Comparison of ENCODE assay signal across 20 cellular contexts in the genomic region with DNA sequence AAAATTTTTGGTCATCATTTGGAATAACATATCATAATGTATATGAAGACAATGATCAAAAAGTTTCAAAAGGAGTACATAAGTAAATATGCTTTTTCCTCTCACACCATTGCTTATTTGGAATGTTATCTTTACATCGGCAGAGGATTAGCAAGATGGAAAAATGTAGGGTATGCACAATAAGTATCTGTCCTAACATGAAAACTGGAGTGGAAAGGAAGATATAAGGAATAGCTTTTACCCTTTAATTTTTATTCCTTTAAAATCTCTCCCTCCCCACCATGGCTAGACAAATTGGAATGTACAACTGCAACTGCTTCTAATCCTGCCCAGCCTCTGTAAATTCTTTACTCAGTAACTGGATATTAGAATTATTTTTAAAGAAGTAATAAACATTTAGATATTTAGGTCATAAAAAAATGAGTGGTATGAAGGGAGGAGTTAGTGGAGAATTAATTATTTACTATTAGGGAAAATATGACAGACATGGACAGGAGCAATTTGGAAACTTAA.
DNase-seq lines count a peak whose midpoint lies in the region; ATAC-seq and TF ChIP-seq lines count a peak whose summit lies in the region.
"Had no signal": no experiment of that assay in that cellular context is flagged by ENCODE, and none has a peak within 500 bp of the region (broad histone marks: within the 10 kb centered on the region; RNA-seq: fewer than 3 reads in every experiment).

No MANE protein-coding gene starts in this region.

- H3K27ac Mint-ChIP-seq in glutamatergic neuron (ENCODE audit: unreplicated experiment): peak overlapping the region; percentile 43
- H3K27ac Mint-ChIP-seq in osteocyte (ENCODE audit: unreplicated experiment): peak overlapping the region; percentile 90
- H3K27ac Mint-ChIP-seq in WTC11: no peak overlapping the region
- no peak overlapping the region for H3K27ac Mint-ChIP-seq in CD4-positive, alpha-beta T cell
- H3K27ac Mint-ChIP-seq: CD8-positive, alpha-beta T cell had no signal

- no peaks in the 10 kb centered on the region for H3K27me3 ChIP-seq in GM23248 (replicated peaks; ENCODE audit: insufficient read depth)
- no peaks in the 10 kb centered on the region for H3K27me3 ChIP-seq in CD4-positive, alpha-beta T cell (ENCODE audit: control insufficient read depth, insufficient read depth, low read length)
- H3K27me3 ChIP-seq: BLaER1 had no signal

- peaks cover 4% of the 10 kb centered on the region for H3K36me3 Mint-ChIP-seq in glutamatergic neuron (ENCODE audit: unreplicated experiment)
- H3K36me3 Mint-ChIP-seq in osteocyte (ENCODE audit: unreplicated experiment): peaks cover 2% of the 10 kb centered on the region
- no peaks in the 10 kb centered on the region for H3K36me3 Mint-ChIP-seq in WTC11
- no peaks in the 10 kb centered on the region for H3K36me3 Mint-ChIP-seq in CD4-positive, alpha-beta T cell (ENCODE audit: low read depth)
- H3K36me3 Mint-ChIP-seq: CD8-positive, alpha-beta T cell had no signal

- no peak overlapping the region for H3K9ac ChIP-seq in GM23248
- H3K9ac ChIP-seq: BLaER1, KMS-11 had no signal

- peaks cover 9% of the 10 kb centered on the region for H3K9me3 Mint-ChIP-seq in glutamatergic neuron (ENCODE audit: unreplicated experiment)
- peaks cover 5% of the 10 kb centered on the region for H3K9me3 Mint-ChIP-seq in osteocyte (ENCODE audit: unreplicated experiment)
- H3K9me3 Mint-ChIP-seq in WTC11: peaks cover 9% of the 10 kb centered on the region
- no peaks in the 10 kb centered on the region for H3K9me3 Mint-ChIP-seq in CD4-positive, alpha-beta T cell

- CTCF ChIA-PET in WTC11 (lab: Charles Lee): no interaction called here
- CTCF ChIA-PET in CD4-positive, alpha-beta T cell (lab: Charles Lee): no interaction called here

- H2AFZ ChIP-seq in GM23248: peak overlapping the region; percentile 80

- no peaks in the 10 kb centered on the region for H3K9me3 ChIP-seq in GM23248 (ENCODE audit: low read depth)
- H3K9me3 ChIP-seq in CD4-positive, alpha-beta T cell (ENCODE audit: control insufficient read depth, low read length): no peaks in the 10 kb centered on the region
- H3K9me3 ChIP-seq: A549, BLaER1 had no signal

- H3K4me3 ChIP-seq in GM23248: no peak overlapping the region
- H3K4me3 ChIP-seq: A549, BLaER1 had no signal

- H3K9me2 ChIP-seq in GM23248 (ENCODE audit: insufficient read depth): no peaks in the 10 kb centered on the region

- no peak overlapping the region for H3K27ac ChIP-seq in GM23248
- H3K27ac ChIP-seq in CD4-positive, alpha-beta T cell (ENCODE audit: low read depth, low read length): no peak overlapping the region
- H3K27ac ChIP-seq: A549, BLaER1, KMS-11, RWPE1 had no signal

- H3K27me3 Mint-ChIP-seq in glutamatergic neuron (ENCODE audit: unreplicated experiment) (peaks cover 4% of the 10 kb centered on the region), osteocyte (ENCODE audit: unreplicated experiment) (no peaks in the 10 kb centered on the region), WTC11 (ENCODE audit: low read depth) (no peaks in the 10 kb centered on the region)
- no peaks in the 10 kb centered on the region for H3K27me3 Mint-ChIP-seq in CD4-positive, alpha-beta T cell

- H3K4me3 Mint-ChIP-seq in glutamatergic neuron (ENCODE audit: unreplicated experiment) (no peak overlapping the region), osteocyte (ENCODE audit: unreplicated experiment) (no peak overlapping the region), WTC11 (no peak overlapping the region)
- no peak overlapping the region for H3K4me3 Mint-ChIP-seq in CD4-positive, alpha-beta T cell
- H3K4me3 Mint-ChIP-seq: CD8-positive, alpha-beta T cell had no signal

- H3F3A ChIP-seq in GM23248 (ENCODE audit: insufficient read depth): peaks cover 26% of the 10 kb centered on the region

- peaks cover 31% of the 10 kb centered on the region for H3K4me1 ChIP-seq in GM23248 (ENCODE audit: insufficient read depth)
- H3K4me1 ChIP-seq: A549, BLaER1 had no signal

- POLR2A ChIA-PET in WTC11 (lab: Charles Lee): no interaction called here
- POLR2A ChIA-PET in CD4-positive, alpha-beta T cell (lab: Charles Lee): no interaction called here

- no peaks in the 10 kb centered on the region for H3K36me3 ChIP-seq in GM23248 (ENCODE audit: low read depth)
- H3K36me3 ChIP-seq: BLaER1 had no signal

- no peaks in the 10 kb centered on the region for H4K20me1 ChIP-seq in GM23248 (ENCODE audit: insufficient read depth)
- H4K20me1 ChIP-seq: BLaER1 had no signal

- intact Hi-C loops in CD4-positive, alpha-beta T cell (cut with DNase I, micrococcal nuclease): no loop called here

- H3K4me1 Mint-ChIP-seq in glutamatergic neuron (ENCODE audit: low read depth, unreplicated experiment) (peaks cover 17% of the 10 kb centered on the region), osteocyte (ENCODE audit: unreplicated experiment) (peaks cover 57% of the 10 kb centered on the region), WTC11 (no peaks in the 10 kb centered on the region; the same call in 1 of the 2 replicates)
- no peaks in the 10 kb centered on the region for H3K4me1 Mint-ChIP-seq in CD4-positive, alpha-beta T cell (ENCODE audit: low read depth)

- TF ChIP-seq CTCF in glutamatergic neuron (IDR thresholded peaks at IDR 0.05; ENCODE audit: partially characterized antibody, unreplicated experiment) (no peak), osteocyte (IDR thresholded peaks at IDR 0.05) (no peak), WTC11 (IDR thresholded peaks at IDR 0.05) (no peak)
- no peak for TF ChIP-seq CTCF in CD4-positive, alpha-beta T cell (IDR thresholded peaks at IDR 0.05)

- DNase-seq in GM23248 (no peak), glutamatergic neuron (no peak), osteocyte (ENCODE audit: extremely low spot score, unreplicated experiment) (no peak), WTC11 (ENCODE audit: low spot score) (no peak), NCI-H1092 (lab: John Stamatoyannopoulos, UW) (no peak)
- no peak for DNase-seq in CD4-positive, alpha-beta T cell
- DNase-seq: Calu3; CD8-positive, alpha-beta T cell; MV-4-11; NCI-H1417 treated with DMSO at 0.1 percent for 48 hours; NCI-H187 treated with DMSO at 0.1 percent for 48 hours; NCI-H526; PC-3; SIG-M5 had no signal

- ATAC-seq in SK-N-SH treated with all-trans-retinoic acid at 6 μM for 48 hours (peak; percentile 52), WTC11 (no peak), GM21737 (IDR thresholded peaks at IDR 0.05; ENCODE audit: unreplicated experiment) (no peak)
- ATAC-seq in CD4-positive, alpha-beta T cell (ENCODE audit: poor library complexity): no peak
- ATAC-seq: A549; CD8-positive, alpha-beta T cell; PC-3 had no signal

- peak overlapping the region; percentile 70 for H3K4me2 ChIP-seq in GM23248 (ENCODE audit: unreplicated experiment)
- H3K4me2 ChIP-seq: A549, BLaER1, KMS-11 had no signal

- no peaks in the 10 kb centered on the region for H3K79me2 ChIP-seq in GM23248 (ENCODE audit: insufficient read depth)

- WGBS in GM23248 (ENCODE audit: low coverage in 1 of 2, low lambda C conversion rate in 2 of 2, missing lambda C conversion rate in 2 of 2), 2 experiments: 7 to 13% methylated on average over 1 of the region's 1 CpG

- in situ Hi-C loops in GM23248 (cut with MboI): no loop called here

TF ChIP-seq in SK-N-SH treated with all-trans-retinoic acid at 6 μM for 48 hours, 23 proteins besides CTCF, POLR2A, EP300 and RAD21 (continues in another document):
- TF ChIP-seq ESRRG (CRISPR knock-in tag; IDR thresholded peaks at IDR 0.05): no peak
- TF ChIP-seq, protein P1, sequence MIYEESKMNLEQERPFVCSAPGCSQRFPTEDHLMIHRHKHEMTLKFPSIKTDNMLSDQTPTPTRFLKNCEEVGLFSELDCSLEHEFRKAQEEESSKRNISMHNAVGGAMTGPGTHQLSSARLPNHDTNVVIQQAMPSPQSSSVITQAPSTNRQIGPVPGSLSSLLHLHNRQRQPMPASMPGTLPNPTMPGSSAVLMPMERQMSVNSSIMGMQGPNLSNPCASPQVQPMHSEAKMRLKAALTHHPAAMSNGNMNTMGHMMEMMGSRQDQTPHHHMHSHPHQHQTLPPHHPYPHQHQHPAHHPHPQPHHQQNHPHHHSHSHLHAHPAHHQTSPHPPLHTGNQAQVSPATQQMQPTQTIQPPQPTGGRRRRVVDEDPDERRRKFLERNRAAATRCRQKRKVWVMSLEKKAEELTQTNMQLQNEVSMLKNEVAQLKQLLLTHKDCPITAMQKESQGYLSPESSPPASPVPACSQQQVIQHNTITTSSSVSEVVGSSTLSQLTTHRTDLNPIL (CRISPR knock-in tag; IDR thresholded peaks at IDR 0.05; ENCODE audit: low read depth): no peak

TF ChIP-seq in WTC11, 78 proteins besides CTCF, POLR2A, EP300 and RAD21 (continues in another document):
- TF ChIP-seq TEAD4 (CRISPR knock-in tag; IDR thresholded peaks at IDR 0.05): no peak
- no peak for TF ChIP-seq NR3C1 (CRISPR knock-in tag; conservative IDR thresholded peaks at IDR 0.05; ENCODE audit: low read depth)
- TF ChIP-seq, protein P2, sequence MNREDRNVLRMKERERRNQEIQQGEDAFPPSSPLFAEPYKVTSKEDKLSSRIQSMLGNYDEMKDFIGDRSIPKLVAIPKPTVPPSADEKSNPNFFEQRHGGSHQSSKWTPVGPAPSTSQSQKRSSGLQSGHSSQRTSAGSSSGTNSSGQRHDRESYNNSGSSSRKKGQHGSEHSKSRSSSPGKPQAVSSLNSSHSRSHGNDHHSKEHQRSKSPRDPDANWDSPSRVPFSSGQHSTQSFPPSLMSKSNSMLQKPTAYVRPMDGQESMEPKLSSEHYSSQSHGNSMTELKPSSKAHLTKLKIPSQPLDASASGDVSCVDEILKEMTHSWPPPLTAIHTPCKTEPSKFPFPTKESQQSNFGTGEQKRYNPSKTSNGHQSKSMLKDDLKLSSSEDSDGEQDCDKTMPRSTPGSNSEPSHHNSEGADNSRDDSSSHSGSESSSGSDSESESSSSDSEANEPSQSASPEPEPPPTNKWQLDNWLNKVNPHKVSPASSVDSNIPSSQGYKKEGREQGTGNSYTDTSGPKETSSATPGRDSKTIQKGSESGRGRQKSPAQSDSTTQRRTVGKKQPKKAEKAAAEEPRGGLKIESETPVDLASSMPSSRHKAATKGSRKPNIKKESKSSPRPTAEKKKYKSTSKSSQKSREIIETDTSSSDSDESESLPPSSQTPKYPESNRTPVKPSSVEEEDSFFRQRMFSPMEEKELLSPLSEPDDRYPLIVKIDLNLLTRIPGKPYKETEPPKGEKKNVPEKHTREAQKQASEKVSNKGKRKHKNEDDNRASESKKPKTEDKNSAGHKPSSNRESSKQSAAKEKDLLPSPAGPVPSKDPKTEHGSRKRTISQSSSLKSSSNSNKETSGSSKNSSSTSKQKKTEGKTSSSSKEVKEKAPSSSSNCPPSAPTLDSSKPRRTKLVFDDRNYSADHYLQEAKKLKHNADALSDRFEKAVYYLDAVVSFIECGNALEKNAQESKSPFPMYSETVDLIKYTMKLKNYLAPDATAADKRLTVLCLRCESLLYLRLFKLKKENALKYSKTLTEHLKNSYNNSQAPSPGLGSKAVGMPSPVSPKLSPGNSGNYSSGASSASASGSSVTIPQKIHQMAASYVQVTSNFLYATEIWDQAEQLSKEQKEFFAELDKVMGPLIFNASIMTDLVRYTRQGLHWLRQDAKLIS (CRISPR knock-in tag; IDR thresholded peaks at IDR 0.05; ENCODE audit: borderline replicate concordance): no peak
- TF ChIP-seq ESRRA (CRISPR knock-in tag; IDR thresholded peaks at IDR 0.05; ENCODE audit: borderline replicate concordance): no peak
- TF ChIP-seq FOXP1 (CRISPR knock-in tag; IDR thresholded peaks at IDR 0.05; ENCODE audit: borderline replicate concordance): no peak
- no peak for TF ChIP-seq ZNF396 (CRISPR knock-in tag; IDR thresholded peaks at IDR 0.05; ENCODE audit: borderline replicate concordance)

Comparison
In these comparisons a context has a peak if more than half of its experiments do, and no peak if none do; other contexts are left out.
1. H3K27ac Mint-ChIP-seq: peak in glutamatergic neuron (single experiment) and osteocyte (single experiment); none in WTC11 (single experiment) and CD4-positive, alpha-beta T cell (single experiment).